8 cellular contexts compared by ENCODE assay signal in genomic region chr1:201511925-201512539, GRCh38. TPM values are rescaled to one million over a fixed set of nuclear protein-coding genes. Genes with fewer than 3 reads are reported as not detected.
DNase-seq lines count a peak whose midpoint lies in the region; ATAC-seq, FAIRE-seq and TF ChIP-seq lines count a peak whose summit lies in the region.

No MANE protein-coding gene starts in this region.

- H3K27ac ChIP-seq in Peyer's patch = peak overlapping the region; percentile 32 to 65 (median 62)
- peak overlapping the region; percentile 60 for H3K27ac ChIP-seq in psoas muscle

- peaks cover 0 to 23% (median 9%) of the 10 kb centered on the region in 4 donors for H3K4me1 ChIP-seq in Peyer's patch
- H3K4me1 ChIP-seq in psoas muscle = peaks cover 12% of the 10 kb centered on the region

- WGBS in psoas muscle, 3 donors = 27 to 48% (median 33%) methylated on average over 6 of the region's 6 CpGs

- no peak for TF ChIP-seq CTCF in Peyer's patch (IDR thresholded peaks at IDR 0.05)
- no peak for TF ChIP-seq CTCF in psoas muscle (IDR thresholded peaks at IDR 0.05)
- no peak for TF ChIP-seq CTCF in D721Med (IDR thresholded peaks at IDR 0.05; ENCODE audit: insufficient read depth, missing control alignments)

- ATAC-seq in GM21619 (IDR thresholded peaks at IDR 0.05; ENCODE audit: unreplicated experiment) = peak; percentile 36
- peak; percentile 82 for ATAC-seq in Right ventricle myocardium superior (ENCODE audit: poor library complexity)
- ATAC-seq in psoas muscle = peak; percentile 41 to 59 (median 52)

- H3K9me3 ChIP-seq in Peyer's patch (no peaks in the 10 kb centered on the region), psoas muscle (no peaks in the 10 kb centered on the region)

- DNase-seq in Peyer's patch (peak in 1 of 3 donors; percentile 18), Right ventricle myocardium superior (peak; percentile 82), psoas muscle (peak; percentile 63 to 77), D721Med (ENCODE audit: insufficient read length, low spot score) (no peak), RCC 7860 (ENCODE audit: low spot score) (no peak)
- DNase-seq in stimulated activated CD4-positive, alpha-beta T cell treated with anti-CD3 and anti-CD28 coated beads, Interleukin-15, amount 100 ng/mL, for 24 hours = no peak
- DNase-seq in activated CD4-positive, alpha-beta T cell treated with anti-CD3 and anti-CD28 coated beads for 4 hours = no peak

- no peak overlapping the region for H3K4me3 ChIP-seq in Peyer's patch
- H3K4me3 ChIP-seq in psoas muscle = no peak overlapping the region

- H3K27me3 ChIP-seq in Peyer's patch = no peaks in the 10 kb centered on the region
- H3K27me3 ChIP-seq in psoas muscle (ENCODE audit: insufficient read depth in 3 of 3, low read length in 2 of 3) = no peaks in the 10 kb centered on the region

- H3K36me3 ChIP-seq in Peyer's patch (no peaks in the 10 kb centered on the region), psoas muscle (ENCODE audit: insufficient read depth in 1 of 2, low read depth in 1 of 2) (no peaks in the 10 kb centered on the region)

- TF ChIP-seq POLR2A in Peyer's patch (IDR thresholded peaks at IDR 0.05) = no peak

- FAIRE-seq in D721Med (lab: Jason Lieb, UNC) (no peak), RCC 7860 (lab: Jason Lieb, UNC) (no peak)

- intact Hi-C loops in Right ventricle myocardium superior (cut with DNase I) = loop anchor here (5.0 kb wide), 1 partner anchor 65 kb away; no protein-coding TSS in a partner anchor
- intact Hi-C loops in psoas muscle (cut with DNase I) = loop anchor here (1.0 to 10.0 kb wide), 4 partner anchors 30 to 257 kb away; no protein-coding TSS in a partner anchor

RNA-seq across cellular contexts. Expression of gene CSRP1, which starts 5.1 kb away (rescaled TPM):
- total RNA-seq in Peyer's patch = 100 to 1,000 TPM; 139 to 306 (median 160) TPM
- 53.1 TPM for total RNA-seq in Right ventricle myocardium superior
- total RNA-seq in psoas muscle = 10 to 100 TPM; 14.7 to 27.7 (median 24.3) TPM
- 10 to 100 TPM; 21.1 to 26.4 (median 23.2) TPM for polyA plus RNA-seq in psoas muscle

RNA-seq across cellular contexts. Expression of gene NAV1, which starts 26.9 kb away (rescaled TPM):
- 10 to 100 TPM in 3 of 4 donors, 1 to 10 TPM in 1; 6.7 to 47.9 (median 14.9) TPM for total RNA-seq in Peyer's patch
- 66.6 TPM for total RNA-seq in Right ventricle myocardium superior
- total RNA-seq in psoas muscle = 10 to 100 TPM in 3 of 4 donors, 1 to 10 TPM in 1; 8.4 to 13.3 (median 11.3) TPM
- polyA plus RNA-seq in psoas muscle = 1 to 10 TPM; 1.8 to 3.1 (median 1.8) TPM

RNA-seq across cellular contexts. Expression of gene PHLDA3, which starts 43.0 kb away (rescaled TPM):
- total RNA-seq in Peyer's patch (10 to 100 TPM in 1 of 4 donors, 1 to 10 TPM in 3; 4.4 to 43.7 (median 5.2) TPM), Right ventricle myocardium superior (21.5 TPM), psoas muscle (100 to 1,000 TPM in 1 of 4 donors, 10 to 100 TPM in 3; 41.8 to 116 (median 78.9) TPM)
- polyA plus RNA-seq in psoas muscle = 10 to 100 TPM; 42.3 to 62.4 (median 55.1) TPM

Comparison
In these comparisons a context has a peak if more than half of its experiments do, and no peak if none do; other contexts are left out.
1. DNase-seq: peak in Right ventricle myocardium superior (single experiment) and psoas muscle (2 of 2); none in stimulated activated CD4-positive, alpha-beta T cell treated with anti-CD3 and anti-CD28 coated beads, Interleukin-15, amount 100 ng/mL, for 24 hours (single experiment), activated CD4-positive, alpha-beta T cell treated with anti-CD3 and anti-CD28 coated beads for 4 hours (0 of 2), D721Med (single experiment) and RCC 7860 (single experiment).
2. Peak in every context shown above with its lines, with median percentiles within 50 percentile points of each other: ATAC-seq.